Comparison of ENCODE assay signal across 1 cellular context in genomic region chr10:95312986-95313495, GRCh38.
TF ChIP-seq lines count a peak whose summit lies in the region.

No MANE protein-coding gene starts in this region.

TF ChIP-seq in IMR-90, 13 proteins besides CTCF, POLR2A, EP300 and RAD21 (continued from another document):
- no peak for TF ChIP-seq USF2 (IDR thresholded peaks at IDR 0.05; ENCODE audit: low read depth, low read length)
- no peak for TF ChIP-seq FOS (IDR thresholded peaks at IDR 0.05; ENCODE audit: low read depth, low read length)
- no peak for TF ChIP-seq CHD1 (IDR thresholded peaks at IDR 0.05; ENCODE audit: low read depth, low read length)
- no peak for TF ChIP-seq SMC3 (IDR thresholded peaks at IDR 0.05; ENCODE audit: low read depth, low read length)
- TF ChIP-seq RCOR1 (IDR thresholded peaks at IDR 0.05; ENCODE audit: insufficient replicate concordance, low read length) = no peak
- TF ChIP-seq NFE2L2 (IDR thresholded peaks at IDR 0.05; ENCODE audit: low read depth, low read length) = no peak
- no peak for TF ChIP-seq MAFK (IDR thresholded peaks at IDR 0.05; ENCODE audit: low read depth, low read length)
